20 cellular contexts compared by ENCODE assay signal in the genomic region with DNA sequence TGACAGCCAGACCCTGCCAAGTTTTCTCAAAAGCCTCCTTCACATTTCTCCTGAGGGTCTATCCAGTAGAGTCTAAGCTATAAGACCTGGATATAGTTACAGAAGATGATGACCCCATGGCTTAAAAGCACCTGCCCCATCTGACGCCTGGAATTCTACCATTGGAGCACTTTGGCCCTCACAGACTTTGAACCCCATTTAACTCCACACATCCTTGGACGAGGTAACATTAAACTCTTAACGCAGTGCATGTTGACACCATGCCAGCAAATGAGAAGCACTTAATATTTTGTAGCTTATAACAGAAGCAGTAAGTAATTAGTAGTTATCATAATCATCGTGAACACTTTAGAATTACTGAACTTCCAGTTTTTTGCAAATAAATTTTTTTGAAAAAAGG.
A peak's percentile ranks its signal among the peaks of the same experiment; 100 is the strongest.
DNase-seq lines count a peak whose midpoint lies in the region; ATAC-seq lines count a peak whose summit lies in the region.
"Had no signal": no experiment of that assay in that cellular context is flagged by ENCODE, and none has a peak within 500 bp of the region (broad histone marks: within the 10 kb centered on the region; RNA-seq: fewer than 3 reads in every experiment).

No MANE protein-coding gene starts in this region.

- H3K27me3 Mint-ChIP-seq in activated CD4-positive, alpha-beta T cell treated with anti-CD3 and anti-CD28 coated beads, Interleukin-2, amount 10 ng/mL, durations not matched to agents 24 days and 14 days, result no peaks in the 10 kb centered on the region
- no peaks in the 10 kb centered on the region for H3K27me3 Mint-ChIP-seq in activated T-helper 17 cell treated with anti-CD3 and anti-CD28 coated beads, Interleukin-2, amount 50 U/mL, for 72 hours
- no peaks in the 10 kb centered on the region for H3K27me3 Mint-ChIP-seq in stimulated activated memory B cell treated with anti-CD40 and anti-IgM and Interleukin-4, amounts not matched to agents 10 μg/mL and 1 μg/mL and 100 μg/mL, for 72 hours
- H3K27me3 Mint-ChIP-seq: CD4-positive, CD25-positive, alpha-beta regulatory T cell had no signal

- no peak overlapping the region for H3K4me3 Mint-ChIP-seq in activated CD4-positive, alpha-beta T cell treated with anti-CD3 and anti-CD28 coated beads, Interleukin-2, amount 10 ng/mL, durations not matched to agents 24 days and 14 days
- peak overlapping the region; percentile 84 for H3K4me3 Mint-ChIP-seq in activated T-helper 17 cell treated with anti-CD3 and anti-CD28 coated beads, Interleukin-2, amount 50 U/mL, for 72 hours
- H3K4me3 Mint-ChIP-seq in stimulated activated memory B cell treated with anti-CD40 and anti-IgM and Interleukin-4, amounts not matched to agents 10 μg/mL and 1 μg/mL and 100 μg/mL, for 72 hours, result no peak overlapping the region
- H3K4me3 Mint-ChIP-seq: CD4-positive, CD25-positive, alpha-beta regulatory T cell had no signal

- intact Hi-C loops in activated CD4-positive, alpha-beta T cell treated with anti-CD3 and anti-CD28 coated beads, Interleukin-2, amount 10 ng/mL, durations not matched to agents 24 days and 14 days (cut with micrococcal nuclease), result no loop called here

- peaks cover 2% of the 10 kb centered on the region for H3K36me3 Mint-ChIP-seq in activated CD4-positive, alpha-beta T cell treated with anti-CD3 and anti-CD28 coated beads, Interleukin-2, amount 10 ng/mL, durations not matched to agents 24 days and 14 days (ENCODE audit: low read depth)
- H3K36me3 Mint-ChIP-seq in activated naive CD4-positive, alpha-beta T cell treated with anti-CD3 and anti-CD28 coated beads, Interleukin-2, amount 50 U/mL, for 72 hours, result no peaks in the 10 kb centered on the region
- H3K36me3 Mint-ChIP-seq in activated T-helper 17 cell treated with anti-CD3 and anti-CD28 coated beads, Interleukin-2, amount 50 U/mL, for 72 hours (ENCODE audit: low read depth), result no peaks in the 10 kb centered on the region
- no peaks in the 10 kb centered on the region for H3K36me3 Mint-ChIP-seq in stimulated activated memory B cell treated with anti-CD40 and anti-IgM and Interleukin-4, amounts not matched to agents 10 μg/mL and 1 μg/mL and 100 μg/mL, for 72 hours
- H3K36me3 Mint-ChIP-seq: CD4-positive, CD25-positive, alpha-beta regulatory T cell had no signal

- peaks cover 64% of the 10 kb centered on the region for H3K4me1 Mint-ChIP-seq in activated CD4-positive, alpha-beta T cell treated with anti-CD3 and anti-CD28 coated beads, Interleukin-2, amount 10 ng/mL, durations not matched to agents 24 days and 14 days
- H3K4me1 Mint-ChIP-seq in activated T-helper 17 cell treated with anti-CD3 and anti-CD28 coated beads, Interleukin-2, amount 50 U/mL, for 72 hours, result peaks cover 36% of the 10 kb centered on the region
- peaks cover 52% of the 10 kb centered on the region for H3K4me1 Mint-ChIP-seq in stimulated activated memory B cell treated with anti-CD40 and anti-IgM and Interleukin-4, amounts not matched to agents 10 μg/mL and 1 μg/mL and 100 μg/mL, for 72 hours

- H3K27ac Mint-ChIP-seq in activated CD4-positive, alpha-beta T cell treated with anti-CD3 and anti-CD28 coated beads, Interleukin-2, amount 10 ng/mL, durations not matched to agents 24 days and 14 days, result peak overlapping the region; percentile 68
- H3K27ac Mint-ChIP-seq in activated naive CD4-positive, alpha-beta T cell treated with anti-CD3 and anti-CD28 coated beads, Interleukin-2, amount 50 U/mL, for 72 hours, result peak overlapping the region; percentile 60 to 92
- peak overlapping the region; percentile 83 for H3K27ac Mint-ChIP-seq in activated T-helper 17 cell treated with anti-CD3 and anti-CD28 coated beads, Interleukin-2, amount 50 U/mL, for 72 hours
- H3K27ac Mint-ChIP-seq in stimulated activated memory B cell treated with anti-CD40 and anti-IgM and Interleukin-4, amounts not matched to agents 10 μg/mL and 1 μg/mL and 100 μg/mL, for 72 hours, result peak overlapping the region; percentile 33
- H3K27ac Mint-ChIP-seq: CD4-positive, CD25-positive, alpha-beta regulatory T cell had no signal

- no peak for ATAC-seq in activated naive CD4-positive, alpha-beta T cell treated with anti-CD3 and anti-CD28 coated beads, Interleukin-2, amount 50 U/mL, for 72 hours
- no peak for ATAC-seq in activated T-helper 17 cell treated with anti-CD3 and anti-CD28 coated beads, Interleukin-2, amount 50 U/mL, for 72 hours (replicated peaks)
- no peak for ATAC-seq in stimulated activated memory B cell treated with anti-CD40 and anti-IgM and Interleukin-4, amounts not matched to agents 10 μg/mL and 1 μg/mL and 100 μg/mL, for 72 hours
- ATAC-seq: HCT116, Right ventricle myocardium inferior had no signal

- no peaks in the 10 kb centered on the region for H3K9me3 Mint-ChIP-seq in activated CD4-positive, alpha-beta T cell treated with anti-CD3 and anti-CD28 coated beads, Interleukin-2, amount 10 ng/mL, durations not matched to agents 24 days and 14 days
- no peaks in the 10 kb centered on the region for H3K9me3 Mint-ChIP-seq in activated naive CD4-positive, alpha-beta T cell treated with anti-CD3 and anti-CD28 coated beads, Interleukin-2, amount 50 U/mL, for 72 hours
- no peaks in the 10 kb centered on the region for H3K9me3 Mint-ChIP-seq in activated T-helper 17 cell treated with anti-CD3 and anti-CD28 coated beads, Interleukin-2, amount 50 U/mL, for 72 hours
- no peaks in the 10 kb centered on the region for H3K9me3 Mint-ChIP-seq in stimulated activated memory B cell treated with anti-CD40 and anti-IgM and Interleukin-4, amounts not matched to agents 10 μg/mL and 1 μg/mL and 100 μg/mL, for 72 hours

- DNase-seq in activated CD4-positive, alpha-beta T cell treated with anti-CD3 and anti-CD28 coated beads, Interleukin-2, amount 10 ng/mL, durations not matched to agents 24 days and 14 days, result no peak
- DNase-seq in activated CD4-positive, alpha-beta T cell treated with anti-CD3 and anti-CD28 coated beads for 4 hours, result no peak
- DNase-seq in activated naive CD4-positive, alpha-beta T cell treated with anti-CD3 and anti-CD28 coated beads, Interleukin-2, amount 50 U/mL, for 72 hours (ENCODE audit: low spot score in 2 of 2), result no peak
- DNase-seq in activated naive CD4-positive, alpha-beta T cell (lab: John Stamatoyannopoulos, UW), result no peak
- no peak for DNase-seq in T-helper 9 cell
- DNase-seq: CD4-positive, CD25-positive, alpha-beta regulatory T cell; KBM-7; MV-4-11; NCI-H1417; NCI-H1694; NCI-H2029 treated with DMSO at 0.1 percent for 48 hours; NCI-H446 treated with DMSO at 0.1 percent for 48 hours; NCI-H526; NCI-H82; NK-92 treated with Interleukin-12 subunit alpha and Interleukin-12 subunit beta, amount 100 ng/mL, for 24 hours; PC-9 had no signal

Comparison
In these comparisons a context has a peak if more than half of its experiments do, and no peak if none do; other contexts are left out.
1. H3K27ac Mint-ChIP-seq: peak in every context shown above with its lines; median percentile 83 in activated T-helper 17 cell treated with anti-CD3 and anti-CD28 coated beads, Interleukin-2, amount 50 U/mL, for 72 hours; 76 in activated naive CD4-positive, alpha-beta T cell treated with anti-CD3 and anti-CD28 coated beads, Interleukin-2, amount 50 U/mL, for 72 hours; 68 in activated CD4-positive, alpha-beta T cell treated with anti-CD3 and anti-CD28 coated beads, Interleukin-2, amount 10 ng/mL, durations not matched to agents 24 days and 14 days; 33 in stimulated activated memory B cell treated with anti-CD40 and anti-IgM and Interleukin-4, amounts not matched to agents 10 μg/mL and 1 μg/mL and 100 μg/mL, for 72 hours.